ENCODE assay signal across 20 cellular contexts in the genomic region with DNA sequence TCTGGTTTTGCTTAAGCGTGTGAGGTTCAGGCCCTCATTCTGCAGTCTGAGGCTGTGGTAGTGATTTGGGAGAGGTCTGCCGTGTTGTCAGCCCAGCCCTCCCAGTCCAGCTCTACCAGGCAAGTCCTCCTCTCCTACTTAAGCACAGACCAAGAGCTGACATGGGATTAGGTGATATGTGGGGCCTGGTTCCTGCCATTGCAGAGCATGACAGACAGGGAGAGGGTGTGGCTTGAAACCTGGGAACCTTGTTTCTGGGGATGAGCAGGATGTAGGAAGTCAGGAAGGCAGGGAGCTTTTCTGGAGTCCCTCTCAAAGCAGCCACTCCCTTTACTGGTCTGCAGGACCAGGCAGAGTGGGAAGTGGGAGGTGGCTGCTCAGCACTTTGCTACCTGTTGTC. TPM values are rescaled to one million over a fixed set of nuclear protein-coding genes. Genes with fewer than 3 reads are reported as not detected.
A peak's percentile ranks its signal among the peaks of the same experiment; 100 is the strongest.
DNase-seq lines count a peak whose midpoint lies in the region; ATAC-seq, FAIRE-seq and TF ChIP-seq lines count a peak whose summit lies in the region.
"Had no signal": no experiment of that assay in that cellular context is flagged by ENCODE, and none has a peak within 500 bp of the region (broad histone marks: within the 10 kb centered on the region; RNA-seq: fewer than 3 reads in every experiment).

No MANE protein-coding gene starts in this region.

- intact Hi-C loops in lower lobe of right lung (cut with DNase I): no loop called here

- H3K56ac ChIP-seq in H1 (replicated peaks; ENCODE audit: insufficient read length, low read depth, low read length): no peak overlapping the region

- H3K18ac ChIP-seq in H1 (ENCODE audit: extremely low read depth, low read length): no peak overlapping the region

- TF ChIP-seq CTCF in H1 (IDR thresholded peaks at IDR 0.05; ENCODE audit: control extremely low read depth in 1 of 3, insufficient read depth in 1 of 3, low read depth in 1 of 3, low read length in 3 of 3) (no peak), keratinocyte (optimal IDR thresholded peaks at IDR 0.05 in 1 of 3, IDR thresholded peaks at IDR 0.05 in 1 of 3, conservative IDR thresholded peaks at IDR 0.05 in 1 of 3; ENCODE audit: extremely low read depth in 1 of 3, insufficient read depth in 2 of 3, low read length in 3 of 3) (no peak), lower lobe of right lung (IDR thresholded peaks at IDR 0.05) (no peak)

- H3K9ac ChIP-seq in H1 (replicated peaks in 1 of 4; ENCODE audit: extremely low read depth in 1 of 4, low read depth in 3 of 4, low read length in 3 of 4) (no peak overlapping the region), keratinocyte (ENCODE audit: control insufficient read depth, extremely low read depth, insufficient read depth, low read length) (no peak overlapping the region)

- no peaks in the 10 kb centered on the region for H3K9me1 ChIP-seq in keratinocyte (ENCODE audit: control insufficient read depth, extremely low read depth, insufficient read depth, low read length)

- no peak overlapping the region for H3K14ac ChIP-seq in H1 (ENCODE audit: insufficient read length)

- no peak overlapping the region for H2BK20ac ChIP-seq in H1 (ENCODE audit: low read length)

- no peak overlapping the region for H2AFZ ChIP-seq in H1 (ENCODE audit: low read length)
- H2AFZ ChIP-seq in keratinocyte (ENCODE audit: control insufficient read depth, low read length): no peak overlapping the region
- H2AFZ ChIP-seq: PC-9 had no signal

- H3K4ac ChIP-seq in H1 (replicated peaks; ENCODE audit: insufficient read length, low read depth, low read length): no peak overlapping the region

- H3K4me1 ChIP-seq in H1 (replicated peaks in 1 of 4; ENCODE audit: control insufficient read depth in 3 of 4, insufficient read depth in 4 of 4, low read length in 3 of 4): peaks cover 0 to 15% (median 7%) of the 10 kb centered on the region in 4 experiments; a peak in 6 of 7 replicates
- no peaks in the 10 kb centered on the region for H3K4me1 ChIP-seq in keratinocyte (ENCODE audit: control insufficient read depth, extremely low read depth, insufficient read depth, low read length)
- H3K4me1 ChIP-seq in lower lobe of right lung: peaks cover 33% of the 10 kb centered on the region
- H3K4me1 ChIP-seq: BE2C had no signal

- DNase-seq in NCI-H82 (lab: John Stamatoyannopoulos, UW) (peak; percentile 25), NCI-H82 treated with DMSO at 0.1 percent for 48 hours (lab: John Stamatoyannopoulos, UW; ENCODE audit: unreplicated experiment) (no peak), H1 (ENCODE audit: low read depth in 1 of 2, low spot score in 2 of 2) (no peak), keratinocyte (ENCODE audit: low read depth, low spot score) (no peak), NCI-H345 (lab: John Stamatoyannopoulos, UW) (no peak), H4 (ENCODE audit: low spot score) (no peak), lower lobe of right lung (no peak), EL (no peak)
- DNase-seq: 8988T; BE2C; Caco-2; CD4-positive, CD25-positive, alpha-beta regulatory T cell; GF-D8; NCI-H1092 treated with DMSO at 0.1 percent for 48 hours; NCI-H2081; NCI-H510A; NCI-H748 treated with DMSO at 0.1 percent for 48 hours; PC-9; SJCRH30 had no signal

- H4K5ac ChIP-seq in H1 (ENCODE audit: insufficient read length, low read depth, low read length): no peak overlapping the region

- no peaks in the 10 kb centered on the region for H3K27me3 ChIP-seq in H1 (replicated peaks in 1 of 4; ENCODE audit: control insufficient read depth in 3 of 4, extremely low read depth in 1 of 4, insufficient read depth in 3 of 4, low read length in 3 of 4)
- H3K27me3 ChIP-seq in keratinocyte (ENCODE audit: control insufficient read depth, extremely low read depth, insufficient read depth, low read length): no peaks in the 10 kb centered on the region
- H3K27me3 ChIP-seq in lower lobe of right lung (ENCODE audit: low read depth): no peaks in the 10 kb centered on the region
- H3K27me3 ChIP-seq: BE2C, SJCRH30 had no signal

- H2BK15ac ChIP-seq in H1 (ENCODE audit: low read length): no peak overlapping the region

- H3K4me2 ChIP-seq in H1 (ENCODE audit: insufficient read depth in 1 of 2, low read depth in 2 of 2, low read length in 2 of 2) (no peak overlapping the region), keratinocyte (ENCODE audit: control insufficient read depth, extremely low read depth, insufficient read depth, low read depth, low read length) (no peak overlapping the region)
- H3K4me2 ChIP-seq: PC-9 had no signal

- POLR2A ChIA-PET in H1 (lab: Charles Lee; ENCODE audit: partially characterized antibody): interaction anchor here (0.8 to 1.9 kb wide), 3 partner anchors 17 to 38 kb away, joined by 3 read pairs; partner anchors contain the start of gene PTPRM

- no peaks in the 10 kb centered on the region for H3K23me2 ChIP-seq in H1 (ENCODE audit: low read depth, low read length)

- dilution Hi-C loops in keratinocyte (cut with MboI; ENCODE audit: extremely low pct_ligation_motif_present, low sequenced_read_pairs): no loop called here

- H3K36me3 ChIP-seq in H1 (ENCODE audit: control insufficient read depth in 2 of 4, insufficient read depth in 4 of 4, low read length in 3 of 4) (no peaks in the 10 kb centered on the region), keratinocyte (ENCODE audit: control insufficient read depth in 2 of 2, extremely low read depth in 1 of 2, insufficient read depth in 2 of 2, low read length in 2 of 2) (no peaks in the 10 kb centered on the region), lower lobe of right lung (no peaks in the 10 kb centered on the region)
- H3K36me3 ChIP-seq: BE2C, SJCRH30 had no signal

- H4K91ac ChIP-seq in H1 (replicated peaks; ENCODE audit: insufficient read length, low read length): no peak overlapping the region

- H3K79me1 ChIP-seq in H1 (ENCODE audit: low read depth, low read length): no peaks in the 10 kb centered on the region

- no peak overlapping the region for H3K4me3 ChIP-seq in H1 (ENCODE audit: extremely low read depth in 1 of 4, insufficient read depth in 2 of 4, low read depth in 3 of 4, low read length in 4 of 4)
- H3K4me3 ChIP-seq in keratinocyte (ENCODE audit: control insufficient read depth in 2 of 3, extremely low read depth in 1 of 3, insufficient read depth in 2 of 3, low read depth in 1 of 3, low read length in 3 of 3): no peak overlapping the region
- H3K4me3 ChIP-seq in lower lobe of right lung: no peak overlapping the region
- H3K4me3 ChIP-seq: PC-9, SJCRH30 had no signal

- H3K79me2 ChIP-seq in H1 (ENCODE audit: control insufficient read depth in 1 of 2, insufficient read depth in 2 of 2, low read length in 2 of 2) (no peaks in the 10 kb centered on the region), keratinocyte (ENCODE audit: control insufficient read depth, insufficient read depth, low read length) (peaks cover 12% of the 10 kb centered on the region)

- H2AK5ac ChIP-seq in H1 (ENCODE audit: low read depth, low read length): no peak overlapping the region

- CTCF ChIA-PET in H1 (lab: Charles Lee; ENCODE audit: partially characterized antibody): interaction anchor here (0.7 to 2.1 kb wide), 10 partner anchors 13 to 349 kb away, joined by 3 to 8 read pairs (median 3); partner anchors contain the start of gene PTPRM

- WGBS in H1 (ENCODE audit: extremely low coverage in 1 of 2, insufficient coverage in 1 of 2, insufficient read length in 1 of 2, insufficient replicate concordance in 2 of 2, low coverage in 1 of 2, low lambda C conversion rate in 2 of 2, missing lambda C conversion rate in 1 of 2), 2 experiments: 95% methylated on average over 2 of the region's 2 CpGs; no CpG with 5 or more reads in 1 of the 2 experiments

- H2BK5ac ChIP-seq in H1 (ENCODE audit: low read depth, low read length): no peak overlapping the region

- TF ChIP-seq POLR2A in H1 (IDR thresholded peaks at IDR 0.05; ENCODE audit: control extremely low read depth in 1 of 2, low read depth in 2 of 2, low read length in 2 of 2): no peak

- H4K20me1 ChIP-seq in H1 (replicated peaks in 1 of 2; ENCODE audit: control insufficient read depth in 1 of 2, insufficient read depth in 2 of 2, low read length in 2 of 2) (no peaks in the 10 kb centered on the region), keratinocyte (ENCODE audit: control insufficient read depth, extremely low read depth, insufficient read depth, low read length) (peaks cover 2% of the 10 kb centered on the region)

- no peak overlapping the region for H3K23ac ChIP-seq in H1 (ENCODE audit: insufficient read length)

- FAIRE-seq in H1 (lab: Jason Lieb, UNC) (peak; percentile 36), keratinocyte (lab: Jason Lieb, UNC) (peak; percentile 9)

- H3K9me3 ChIP-seq in H1 (ENCODE audit: insufficient read depth in 2 of 2, low read depth in 1 of 2, low read length in 1 of 2): no peaks in the 10 kb centered on the region
- no peaks in the 10 kb centered on the region for H3K9me3 ChIP-seq in keratinocyte (ENCODE audit: control insufficient read depth, low read depth, low read length)
- no peaks in the 10 kb centered on the region for H3K9me3 ChIP-seq in lower lobe of right lung
- H3K9me3 ChIP-seq: BE2C, Caco-2, SJCRH30 had no signal

- no peak for TF ChIP-seq EP300 in H1 (IDR thresholded peaks at IDR 0.05; ENCODE audit: borderline replicate concordance in 1 of 2, low read depth in 2 of 2, low read length in 2 of 2)

- no peak overlapping the region for H2BK12ac ChIP-seq in H1 (ENCODE audit: low read depth, low read length)

- no peak overlapping the region for H2BK120ac ChIP-seq in H1 (replicated peaks; ENCODE audit: low read depth, low read length)

- H3K27ac ChIP-seq in H1 (ENCODE audit: low read depth, low read length) (no peak overlapping the region), keratinocyte (ENCODE audit: control insufficient read depth, insufficient read depth, low read length) (no peak overlapping the region), lower lobe of right lung (no peak overlapping the region)
- H3K27ac ChIP-seq: PC-9, RWPE1, SJCRH30 had no signal

- no peak for ATAC-seq in lower lobe of right lung

- no peak overlapping the region for H4K8ac ChIP-seq in H1 (ENCODE audit: extremely low read depth, insufficient read depth, low read length)

- TF ChIP-seq RAD21 in H1 (IDR thresholded peaks at IDR 0.05 in 1 of 2, conservative IDR thresholded peaks at IDR 0.05 in 1 of 2; ENCODE audit: low read depth in 2 of 2, low read length in 2 of 2): no peak

RNA-seq across cellular contexts. Expression of gene PTPRM, which starts 38.6 kb away (rescaled TPM):
- total RNA-seq in H1 (2021; fragmentation: NEBNext Ultra II Directional; extraction: Animal tissue kit (Norgen Biotek cat#: 25700)): 4.1 and 5.7 TPM in 2 replicates
- polyA plus RNA-seq in H1 (2011; rRNA removed) (5.6 and 7.0 TPM in 2 replicates), keratinocyte (42.3 to 90.7 TPM (median 54.5 TPM) in 3 replicates)
- polyA plus RNA-seq in H1 (2011; cell fraction: cytosol; rRNA removed): 6.0 TPM
- 19.5 TPM for polyA plus RNA-seq in H1 (2011; cell fraction: nucleus; rRNA removed)
- polyA plus RNA-seq in H1 (2012, experiment 1 of 2): 4.0 to 5.9 TPM (median 4.6 TPM) in 4 replicates
- polyA plus RNA-seq in H1 (2012, experiment 2 of 2): 0.30 TPM
- polyA plus RNA-seq in H1 (2013, experiment 1 of 2): 7.0 TPM
- polyA plus RNA-seq in H1 (2013, experiment 2 of 2): 7.4 TPM
- polyA minus RNA-seq in H1 (2011; rRNA and poly(A)+ RNA removed): 14.5 and 16.0 TPM in 2 replicates
- 9.4 TPM for polyA minus RNA-seq in H1 (2011; cell fraction: cytosol; rRNA and poly(A)+ RNA removed)
- polyA minus RNA-seq in H1 (2011; cell fraction: nucleus; rRNA and poly(A)+ RNA removed): 45.9 TPM
- 29.5 TPM for polyA plus RNA-seq in keratinocyte (2011; ENCODE audit: low read depth)
- 23.8 and 32.1 TPM in 2 replicates for polyA plus RNA-seq in keratinocyte (2011; cell fraction: cytosol; rRNA removed)
- 287 and 313 TPM in 2 replicates for polyA plus RNA-seq in keratinocyte (2011; cell fraction: nucleus; rRNA removed)
- 16.3 and 29.1 TPM in 2 replicates for polyA plus RNA-seq in keratinocyte (2012; ENCODE audit: low replicate concordance)
- 21.8 to 86.0 TPM (median 76.7 TPM) in 3 replicates for polyA minus RNA-seq in keratinocyte
- polyA minus RNA-seq in keratinocyte (2011; cell fraction: cytosol; rRNA and poly(A)+ RNA removed): 22.8 TPM
- 113 and 244 TPM in 2 replicates for polyA minus RNA-seq in keratinocyte (2011; cell fraction: nucleus; rRNA and poly(A)+ RNA removed)
- total RNA-seq in H4 (2014; rRNA removed; shearing (Covaris generic)): 17.6 and 37.3 TPM in 2 replicates
- total RNA-seq in lower lobe of right lung: 85.2 TPM
